8 cellular contexts compared by ENCODE assay signal in genomic region chr3:129184396-129184656, GRCh38. TPM values are rescaled to one million over a fixed set of nuclear protein-coding genes. Genes with fewer than 3 reads are reported as not detected.
A peak's percentile ranks its signal among the peaks of the same experiment; 100 is the strongest.
DNase-seq lines count a peak whose midpoint lies in the region; ATAC-seq and TF ChIP-seq lines count a peak whose summit lies in the region.

No MANE protein-coding gene starts in this region.

- H2BK15ac ChIP-seq in mesenchymal stem cell (ENCODE audit: low read depth, poor library complexity, severe bottlenecking) = no peak overlapping the region

- peak overlapping the region; percentile 92 for H4K8ac ChIP-seq in mesenchymal stem cell (ENCODE audit: low read length)

- DNase-seq in Peyer's patch = no peak
- DNase-seq in colonic mucosa = peak; percentile 45
- no peak for DNase-seq in mesenchymal stem cell
- peak; percentile 26 for DNase-seq in transverse colon
- no peak for DNase-seq in ACHN

- H3K36me3 ChIP-seq in BLaER1 treated with 17β-estradiol and CSF1 and Interleukin-3, amounts not matched to agents 10 nM and 100 nM = peaks cover 18 to 32% (median 20%) of the 10 kb centered on the region in 11 experiments; a peak in 21 of 22 replicates
- no peaks in the 10 kb centered on the region for H3K36me3 ChIP-seq in Peyer's patch
- H3K36me3 ChIP-seq in colonic mucosa = no peaks in the 10 kb centered on the region
- H3K36me3 ChIP-seq in mesenchymal stem cell (ENCODE audit: control insufficient read depth in 1 of 2, insufficient read depth in 2 of 2, low read depth in 1 of 2, low read length in 2 of 2) = peaks cover 0 to 10% of the 10 kb centered on the region in 2 experiments
- H3K36me3 ChIP-seq in transverse colon = no peaks in the 10 kb centered on the region

- peak overlapping the region; percentile 49 to 88 for H3K4ac ChIP-seq in mesenchymal stem cell (ENCODE audit: low read depth in 1 of 2, low read length in 2 of 2)

- peak overlapping the region; percentile 1 for H2AK5ac ChIP-seq in mesenchymal stem cell (ENCODE audit: low read length, severe bottlenecking)

- no peaks in the 10 kb centered on the region for H3K9me3 ChIP-seq in BLaER1 treated with 17β-estradiol and CSF1 and Interleukin-3, amounts not matched to agents 10 nM and 100 nM (replicated peaks in 1 of 11)
- no peaks in the 10 kb centered on the region for H3K9me3 ChIP-seq in Peyer's patch
- no peaks in the 10 kb centered on the region for H3K9me3 ChIP-seq in colonic mucosa
- no peaks in the 10 kb centered on the region for H3K9me3 ChIP-seq in mesenchymal stem cell (ENCODE audit: control insufficient read depth, low read length)
- no peaks in the 10 kb centered on the region for H3K9me3 ChIP-seq in transverse colon

- TF ChIP-seq CTCF in Peyer's patch (IDR thresholded peaks at IDR 0.05) (no peak), colonic mucosa (IDR thresholded peaks at IDR 0.05) (no peak), transverse colon (IDR thresholded peaks at IDR 0.05) (no peak)

- H2BK12ac ChIP-seq in mesenchymal stem cell (ENCODE audit: low read length in 2 of 2) = no peak overlapping the region

- H4K91ac ChIP-seq in mesenchymal stem cell (ENCODE audit: low read length) = no peak overlapping the region

- H4K20me1 ChIP-seq in BLaER1 treated with 17β-estradiol and CSF1 and Interleukin-3, amounts not matched to agents 10 nM and 100 nM = peaks cover 31 to 42% (median 35%) of the 10 kb centered on the region in 11 experiments

- peak overlapping the region; percentile 83 to 98 (median 90) for H3K4me2 ChIP-seq in BLaER1 treated with 17β-estradiol and CSF1 and Interleukin-3, amounts not matched to agents 10 nM and 100 nM
- peak overlapping the region; percentile 55 for H3K4me2 ChIP-seq in mesenchymal stem cell (ENCODE audit: low read length, poor library complexity, severe bottlenecking)

- peak overlapping the region; percentile 97 to 100 (median 100) for H3K27ac ChIP-seq in BLaER1 treated with 17β-estradiol and CSF1 and Interleukin-3, amounts not matched to agents 10 nM and 100 nM
- H3K27ac ChIP-seq in Peyer's patch = peak overlapping the region; percentile 97 to 98 (median 98)
- H3K27ac ChIP-seq in colonic mucosa = peak overlapping the region; percentile 93
- peak overlapping the region; percentile 77 for H3K27ac ChIP-seq in mesenchymal stem cell (ENCODE audit: low read length, poor library complexity, severe bottlenecking)
- H3K27ac ChIP-seq in transverse colon = peak overlapping the region; percentile 96 to 99 (median 99)

- no peaks in the 10 kb centered on the region for H3K27me3 ChIP-seq in BLaER1 treated with 17β-estradiol and CSF1 and Interleukin-3, amounts not matched to agents 10 nM and 100 nM
- H3K27me3 ChIP-seq in Peyer's patch = no peaks in the 10 kb centered on the region
- no peaks in the 10 kb centered on the region for H3K27me3 ChIP-seq in colonic mucosa
- H3K27me3 ChIP-seq in mesenchymal stem cell (ENCODE audit: control insufficient read depth in 1 of 2, insufficient read depth in 1 of 2, low read length in 2 of 2) = no peaks in the 10 kb centered on the region
- H3K27me3 ChIP-seq in transverse colon = no peaks in the 10 kb centered on the region

- WGBS in mesenchymal stem cell = 8% methylated on average over 5 of the region's 5 CpGs
- WGBS in transverse colon (ENCODE audit: low coverage in 1 of 2), 2 donors = 0% methylated on average over 5 of the region's 5 CpGs; no CpG with 5 or more reads in 1 of the 2 donors

- H3K4me3 ChIP-seq in BLaER1 treated with 17β-estradiol and CSF1 and Interleukin-3, amounts not matched to agents 10 nM and 100 nM = peak overlapping the region; percentile 89 to 100 (median 98)
- H3K4me3 ChIP-seq in Peyer's patch (peak overlapping the region; percentile 71 to 94 (median 84)), colonic mucosa (peak overlapping the region; percentile 89), mesenchymal stem cell (ENCODE audit: insufficient read depth in 1 of 2, low read depth in 1 of 2, low read length in 2 of 2) (peak overlapping the region; percentile 72 to 85), transverse colon (peak overlapping the region; percentile 37 to 93 (median 88))

- intact Hi-C loops in colonic mucosa (cut with DNase I) = no loop called here
- intact Hi-C loops in transverse colon (cut with DNase I; ENCODE audit: low total_unique reads) = no loop called here

- H2AFZ ChIP-seq in mesenchymal stem cell (ENCODE audit: low read depth, low read length) = peak overlapping the region; percentile 64

- peaks cover 34 to 66% (median 44%) of the 10 kb centered on the region in 10 experiments for H3K4me1 ChIP-seq in BLaER1 treated with 17β-estradiol and CSF1 and Interleukin-3, amounts not matched to agents 10 nM and 100 nM
- H3K4me1 ChIP-seq in Peyer's patch = peaks cover 0 to 31% (median 20%) of the 10 kb centered on the region in 4 donors
- H3K4me1 ChIP-seq in colonic mucosa = peaks cover 30% of the 10 kb centered on the region
- peaks cover 10% of the 10 kb centered on the region for H3K4me1 ChIP-seq in mesenchymal stem cell (ENCODE audit: control insufficient read depth, insufficient read depth, low read depth, low read length)
- H3K4me1 ChIP-seq in transverse colon = peaks cover 18 to 57% (median 30%) of the 10 kb centered on the region in 4 donors

- TF ChIP-seq EP300 in transverse colon (IDR thresholded peaks at IDR 0.05; ENCODE audit: low read depth) = no peak

- in situ Hi-C loops in transverse colon (cut with MboI; ENCODE audit: low pct_ligation_motif_present in 1 of 4, low pct_unique_long_range_greater_than_20kb in 1 of 4, low sequenced_read_pairs in 3 of 4) = no loop called here
- in situ Hi-C loops in ACHN (cut with HindIII; ENCODE audit: low pct_ligation_motif_present, low pct_unique_long_range_greater_than_20kb, low sequenced_read_pairs) = no loop called here

- peak overlapping the region; percentile 81 for H2BK5ac ChIP-seq in mesenchymal stem cell (ENCODE audit: low read depth, low read length, poor library complexity, severe bottlenecking)

- H3K9ac ChIP-seq in BLaER1 treated with 17β-estradiol and CSF1 and Interleukin-3, amounts not matched to agents 10 nM and 100 nM = peak overlapping the region; percentile 99 to 100 (median 100)
- H3K9ac ChIP-seq in colonic mucosa (ENCODE audit: low read depth in 2 of 2, low read length in 2 of 2) (peak overlapping the region; percentile 97 to 100), mesenchymal stem cell (ENCODE audit: low read length) (peak overlapping the region; percentile 100)

- no peak overlapping the region for H3K14ac ChIP-seq in mesenchymal stem cell (ENCODE audit: low read length in 2 of 2)

- H3K79me1 ChIP-seq in mesenchymal stem cell (replicated peaks; ENCODE audit: low read length, poor library complexity, severe bottlenecking) = peaks cover 2% of the 10 kb centered on the region

- ATAC-seq in GM21737 (IDR thresholded peaks at IDR 0.05; ENCODE audit: unreplicated experiment) (peak; percentile 3), HG02763 (IDR thresholded peaks at IDR 0.05; ENCODE audit: unreplicated experiment) (no peak)

- peak overlapping the region; percentile 22 to 69 for H3K18ac ChIP-seq in mesenchymal stem cell (ENCODE audit: low read depth in 1 of 2, low read length in 2 of 2)

- H2BK120ac ChIP-seq in mesenchymal stem cell (ENCODE audit: low read depth, low read length) = no peak overlapping the region

- H3K23ac ChIP-seq in mesenchymal stem cell (ENCODE audit: low read length in 2 of 2) = no peak overlapping the region

- TF ChIP-seq POLR2A in Peyer's patch (IDR thresholded peaks at IDR 0.05) (no peak), transverse colon (IDR thresholded peaks at IDR 0.05) (no peak)

RNA-seq across cellular contexts. Expression of gene CNBP, which starts 0.6 kb away (rescaled TPM):
- total RNA-seq in Peyer's patch (100 to 1,000 TPM; 191 to 261 (median 231) TPM), colonic mucosa (100 to 1,000 TPM; 204 to 279 TPM), transverse colon (100 to 1,000 TPM; 169 to 329 (median 258) TPM)
- polyA plus RNA-seq in mesenchymal stem cell (2013, experiment 1 of 2) = 119 TPM
- 118 TPM for polyA plus RNA-seq in mesenchymal stem cell (2013, experiment 2 of 2)

RNA-seq across cellular contexts. Expression of gene ISY1, which starts 23.5 kb away (rescaled TPM):
- total RNA-seq in Peyer's patch (10 to 100 TPM; 11.1 to 24.9 (median 18.2) TPM), colonic mucosa (10 to 100 TPM; 32.8 to 36.9 TPM), transverse colon (10 to 100 TPM in 2 of 4 donors, 1 to 10 TPM in 2; 1.6 to 14.2 (median 7.2) TPM)
- 19.3 TPM for polyA plus RNA-seq in mesenchymal stem cell (2013, experiment 1 of 2)
- 19.9 TPM for polyA plus RNA-seq in mesenchymal stem cell (2013, experiment 2 of 2)

Comparison
In these comparisons a context has a peak if more than half of its experiments do, and no peak if none do; other contexts are left out.
1. DNase-seq: peak in colonic mucosa (single experiment) and transverse colon (single experiment); none in Peyer's patch (0 of 3), mesenchymal stem cell (single experiment) and ACHN (single experiment).
2. Peak in every context shown above with its lines, with median percentiles within 50 percentile points of each other: H3K27ac ChIP-seq, H3K4me3 ChIP-seq and H3K9ac ChIP-seq.